ENCODE assay signal across 10 cellular contexts in the genomic region with DNA sequence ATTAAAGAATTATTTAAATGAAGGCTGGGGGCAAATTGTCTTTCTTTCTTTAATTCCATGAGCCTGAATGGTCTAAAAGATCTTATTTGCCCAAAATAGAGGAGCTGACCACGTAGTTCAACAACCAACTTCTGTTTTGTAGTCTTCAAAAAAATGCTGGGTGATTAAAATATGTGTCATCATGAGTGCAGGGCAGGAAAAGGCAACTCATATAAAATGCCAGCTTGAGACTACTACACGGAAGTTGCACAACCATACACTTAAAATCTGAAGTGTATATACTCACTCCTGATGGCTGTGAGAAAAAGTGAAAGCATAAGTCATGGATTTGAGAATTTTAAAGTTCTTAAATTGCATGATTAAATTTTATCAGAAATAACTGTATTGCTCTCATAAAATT.
DNase-seq lines count a peak whose midpoint lies in the region; ATAC-seq and TF ChIP-seq lines count a peak whose summit lies in the region.
"Had no signal": no experiment of that assay in that cellular context is flagged by ENCODE, and none has a peak within 500 bp of the region (broad histone marks: within the 10 kb centered on the region; RNA-seq: fewer than 3 reads in every experiment).

No MANE protein-coding gene starts in this region.

- peak overlapping the region in 1 of 2 donors; percentile 66 for H3K27ac Mint-ChIP-seq in effector memory CD8-positive, alpha-beta T cell

- H3K4me3 Mint-ChIP-seq in effector memory CD8-positive, alpha-beta T cell, result no peak overlapping the region

- H3K9me3 Mint-ChIP-seq in effector memory CD8-positive, alpha-beta T cell, result no peaks in the 10 kb centered on the region

- no peak for TF ChIP-seq CTCF in omental fat pad (IDR thresholded peaks at IDR 0.05)

- H3K27me3 Mint-ChIP-seq in effector memory CD8-positive, alpha-beta T cell, result no peaks in the 10 kb centered on the region

- peak; percentile 48 for ATAC-seq in effector memory CD8-positive, alpha-beta T cell (replicated peaks)
- ATAC-seq in omental fat pad (ENCODE audit: low FRiP score), result peak; percentile 76

- DNase-seq in GM04504 (ENCODE audit: low read depth) (peak; percentile 68), NOMO-1 treated with DMSO at 0.1 percent for 48 hours (lab: John Stamatoyannopoulos, UW; ENCODE audit: unreplicated experiment) (peak; percentile 94), omental fat pad (ENCODE audit: low spot score) (no peak), NCI-H128 (lab: John Stamatoyannopoulos, UW; ENCODE audit: unreplicated experiment) (no peak), NCI-H187 treated with DMSO at 0.1 percent for 48 hours (lab: John Stamatoyannopoulos, UW) (no peak), COLO668 (lab: John Stamatoyannopoulos, UW; ENCODE audit: unreplicated experiment) (no peak)
- DNase-seq in effector memory CD8-positive, alpha-beta T cell, result no peak
- no peak for DNase-seq in stimulated activated CD4-positive, alpha-beta T cell treated with anti-CD3 and anti-CD28 coated beads, Interleukin-2, amount 100 ng/mL, for 24 hours
- DNase-seq: heart left ventricle, NCI-H1105 had no signal

- H3K4me1 Mint-ChIP-seq in effector memory CD8-positive, alpha-beta T cell (ENCODE audit: low read depth in 2 of 2), result peaks cover 4 to 5% of the 10 kb centered on the region in 2 donors

- H3K36me3 Mint-ChIP-seq in effector memory CD8-positive, alpha-beta T cell (ENCODE audit: insufficient read depth), result peaks cover 4% of the 10 kb centered on the region

Comparison
In these comparisons a context has a peak if more than half of its experiments do, and no peak if none do; other contexts are left out.
1. DNase-seq: peak in GM04504 (single experiment) and NOMO-1 treated with DMSO at 0.1 percent for 48 hours (single experiment); none in effector memory CD8-positive, alpha-beta T cell (0 of 3), omental fat pad (single experiment), NCI-H128 (single experiment), NCI-H187 treated with DMSO at 0.1 percent for 48 hours (single experiment), stimulated activated CD4-positive, alpha-beta T cell treated with anti-CD3 and anti-CD28 coated beads, Interleukin-2, amount 100 ng/mL, for 24 hours (0 of 2) and COLO668 (single experiment).